ENCODE assay signal across 1 cellular context in the genomic region with DNA sequence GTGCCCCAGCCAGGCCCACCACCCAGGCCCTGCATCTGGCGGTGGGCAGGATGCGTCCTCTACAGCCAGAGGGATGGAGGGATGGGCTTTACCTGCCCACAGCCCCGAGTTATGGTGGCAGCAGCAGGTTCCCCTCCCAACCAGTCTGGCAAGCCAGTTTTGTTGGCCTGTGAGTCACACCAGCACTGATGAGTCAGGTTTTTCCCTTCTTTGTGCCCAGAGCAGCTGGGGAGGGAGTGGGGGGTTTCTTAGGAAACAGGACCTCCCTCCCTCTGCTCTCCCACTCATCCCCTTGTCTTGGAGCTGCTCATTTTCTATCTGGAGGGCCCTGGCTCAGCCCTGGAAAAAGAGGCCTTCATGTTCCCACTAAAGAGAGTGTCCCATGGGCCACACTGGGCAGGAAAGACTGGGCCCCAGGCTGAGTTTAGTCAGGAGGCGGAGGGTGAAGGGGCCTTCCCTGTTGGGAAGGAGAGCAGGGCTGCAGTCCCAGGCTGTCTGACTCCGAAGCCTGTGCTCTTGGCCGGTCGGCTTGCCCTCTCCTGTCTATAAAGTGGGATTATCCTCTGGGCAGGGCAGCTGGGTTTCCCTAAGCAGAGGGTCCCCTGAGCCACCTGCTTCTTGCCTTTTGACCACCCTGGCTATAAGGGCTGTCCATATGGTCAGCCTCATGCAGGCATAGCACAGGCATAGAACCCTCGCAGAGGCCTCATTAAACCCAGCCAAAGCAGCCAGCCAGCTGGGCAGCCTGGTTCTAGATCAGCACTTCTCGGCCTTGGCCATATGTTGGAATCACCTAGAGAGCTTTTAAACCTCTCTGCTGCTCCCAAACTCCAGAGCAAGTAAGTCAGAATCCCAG.
TF ChIP-seq lines count a peak whose summit lies in the region.

No MANE protein-coding gene starts in this region.

TF ChIP-seq in H1, 55 proteins besides CTCF, POLR2A, EP300 and RAD21:
- TF ChIP-seq JUND (IDR thresholded peaks at IDR 0.05; ENCODE audit: low read length) = 0 out of 2 replicates have a peak, but pooled peaks have one; percentile 28
- no peak for TF ChIP-seq TAF1 (IDR thresholded peaks at IDR 0.05; ENCODE audit: low read depth, low read length)
- no peak for TF ChIP-seq ZNF274 (IDR thresholded peaks at IDR 0.05; ENCODE audit: borderline replicate concordance, extremely low read depth, low read length)
- TF ChIP-seq MAFK (IDR thresholded peaks at IDR 0.05; ENCODE audit: low read depth, low read length) = peak; percentile 43; the same call in 1 of the 2 replicates
- peak; percentile 64; the same call in 1 of the 2 replicates for TF ChIP-seq BACH1 (IDR thresholded peaks at IDR 0.05; ENCODE audit: low read length)
- TF ChIP-seq POLR2AphosphoS5 (IDR thresholded peaks at IDR 0.05; ENCODE audit: low read depth, low read length) = no peak
- TF ChIP-seq SP1 (IDR thresholded peaks at IDR 0.05; ENCODE audit: low read depth, low read length) = no peak
